1 cellular context compared by ENCODE assay signal in the genomic region with DNA sequence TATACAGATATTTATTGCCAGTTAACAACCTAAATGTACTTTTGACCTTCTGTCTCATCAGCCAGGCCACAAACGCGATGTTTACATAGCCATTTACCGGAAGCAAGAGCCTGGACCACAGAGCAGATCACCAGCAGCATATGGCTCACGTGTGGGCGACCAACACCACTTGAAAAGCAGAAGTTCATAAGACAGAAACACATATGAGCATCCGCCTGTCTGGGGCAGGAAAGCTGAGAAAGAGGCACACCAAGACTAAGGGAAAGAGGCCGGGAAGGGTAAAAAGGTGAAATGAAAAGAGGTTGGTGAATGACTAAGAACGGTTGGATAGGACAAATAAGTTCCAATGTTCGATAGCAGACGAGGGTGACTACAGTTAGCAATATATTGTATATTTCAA.
A peak's percentile ranks its signal among the peaks of the same experiment; 100 is the strongest.
TF ChIP-seq lines count a peak whose summit lies in the region.

No MANE protein-coding gene starts in this region.

TF ChIP-seq in HepG2, 621 proteins besides CTCF, POLR2A, EP300 and RAD21 (continued from another document and continues in another):
- no peak for TF ChIP-seq ZNF615 (CRISPR knock-in tag; IDR thresholded peaks at IDR 0.05; ENCODE audit: borderline replicate concordance)
- TF ChIP-seq NR2F6 (IDR thresholded peaks at IDR 0.05): no peak
- peak; percentile 75 for TF ChIP-seq NR2F6 (CRISPR knock-in tag; IDR thresholded peaks at IDR 0.05)
- TF ChIP-seq MTF1 (CRISPR knock-in tag; IDR thresholded peaks at IDR 0.05): no peak
- TF ChIP-seq ZNF749 (CRISPR knock-in tag; IDR thresholded peaks at IDR 0.05; ENCODE audit: borderline replicate concordance): no peak
- no peak for TF ChIP-seq ZNF510 (CRISPR knock-in tag; IDR thresholded peaks at IDR 0.05; ENCODE audit: low read depth)
- TF ChIP-seq ZNF563 (CRISPR knock-in tag; IDR thresholded peaks at IDR 0.05): no peak
- no peak for TF ChIP-seq KLF15 (CRISPR knock-in tag; IDR thresholded peaks at IDR 0.05; ENCODE audit: borderline replicate concordance)
- TF ChIP-seq NFRKB (IDR thresholded peaks at IDR 0.05): no peak
- no peak for TF ChIP-seq ZNF350 (CRISPR knock-in tag; IDR thresholded peaks at IDR 0.05; ENCODE audit: borderline replicate concordance, low read depth)
- TF ChIP-seq, protein P1, sequence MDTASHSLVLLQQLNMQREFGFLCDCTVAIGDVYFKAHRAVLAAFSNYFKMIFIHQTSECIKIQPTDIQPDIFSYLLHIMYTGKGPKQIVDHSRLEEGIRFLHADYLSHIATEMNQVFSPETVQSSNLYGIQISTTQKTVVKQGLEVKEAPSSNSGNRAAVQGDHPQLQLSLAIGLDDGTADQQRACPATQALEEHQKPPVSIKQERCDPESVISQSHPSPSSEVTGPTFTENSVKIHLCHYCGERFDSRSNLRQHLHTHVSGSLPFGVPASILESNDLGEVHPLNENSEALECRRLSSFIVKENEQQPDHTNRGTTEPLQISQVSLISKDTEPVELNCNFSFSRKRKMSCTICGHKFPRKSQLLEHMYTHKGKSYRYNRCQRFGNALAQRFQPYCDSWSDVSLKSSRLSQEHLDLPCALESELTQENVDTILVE (CRISPR knock-in tag; IDR thresholded peaks at IDR 0.05): 0 out of 2 replicates have a peak, but pooled peaks have one; percentile 66
- no peak for TF ChIP-seq MTA1 (CRISPR knock-in tag; IDR thresholded peaks at IDR 0.05; ENCODE audit: borderline replicate concordance)
- TF ChIP-seq SP140L (CRISPR knock-in tag; IDR thresholded peaks at IDR 0.05; ENCODE audit: borderline replicate concordance): no peak
- TF ChIP-seq, protein P2, sequence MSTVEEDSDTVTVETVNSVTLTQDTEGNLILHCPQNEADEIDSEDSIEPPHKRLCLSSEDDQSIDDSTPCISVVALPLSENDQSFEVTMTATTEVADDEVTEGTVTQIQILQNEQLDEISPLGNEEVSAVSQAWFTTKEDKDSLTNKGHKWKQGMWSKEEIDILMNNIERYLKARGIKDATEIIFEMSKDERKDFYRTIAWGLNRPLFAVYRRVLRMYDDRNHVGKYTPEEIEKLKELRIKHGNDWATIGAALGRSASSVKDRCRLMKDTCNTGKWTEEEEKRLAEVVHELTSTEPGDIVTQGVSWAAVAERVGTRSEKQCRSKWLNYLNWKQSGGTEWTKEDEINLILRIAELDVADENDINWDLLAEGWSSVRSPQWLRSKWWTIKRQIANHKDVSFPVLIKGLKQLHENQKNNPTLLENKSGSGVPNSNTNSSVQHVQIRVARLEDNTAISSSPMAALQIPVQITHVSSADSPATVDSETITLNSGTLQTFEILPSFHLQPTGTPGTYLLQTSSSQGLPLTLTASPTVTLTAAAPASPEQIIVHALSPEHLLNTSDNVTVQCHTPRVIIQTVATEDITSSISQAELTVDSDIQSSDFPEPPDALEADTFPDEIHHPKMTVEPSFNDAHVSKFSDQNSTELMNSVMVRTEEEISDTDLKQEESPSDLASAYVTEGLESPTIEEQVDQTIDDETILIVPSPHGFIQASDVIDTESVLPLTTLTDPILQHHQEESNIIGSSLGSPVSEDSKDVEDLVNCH (CRISPR knock-in tag; IDR thresholded peaks at IDR 0.05): no peak
- TF ChIP-seq, protein P3, sequence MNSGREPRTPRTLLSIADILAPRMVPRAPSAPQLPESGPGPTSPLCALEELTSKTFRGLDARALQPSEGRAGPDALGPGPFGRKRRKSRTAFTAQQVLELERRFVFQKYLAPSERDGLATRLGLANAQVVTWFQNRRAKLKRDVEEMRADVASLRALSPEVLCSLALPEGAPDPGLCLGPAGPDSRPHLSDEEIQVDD (CRISPR knock-in tag; IDR thresholded peaks at IDR 0.05; ENCODE audit: borderline replicate concordance): no peak
- TF ChIP-seq ZNF260 (CRISPR knock-in tag; IDR thresholded peaks at IDR 0.05; ENCODE audit: borderline replicate concordance, low read depth): no peak
- no peak for TF ChIP-seq ATRX (CRISPR knock-in tag; IDR thresholded peaks at IDR 0.05; ENCODE audit: borderline replicate concordance)
- TF ChIP-seq NR3C1 (CRISPR knock-in tag; IDR thresholded peaks at IDR 0.05): no peak
- TF ChIP-seq IKZF4 (CRISPR knock-in tag; IDR thresholded peaks at IDR 0.05; ENCODE audit: borderline replicate concordance, low read depth, not compliant biosample characterization): no peak
- no peak for TF ChIP-seq HNRNPLL (IDR thresholded peaks at IDR 0.05; ENCODE audit: low read depth, low read length, poor library complexity, severe bottlenecking)
- no peak for TF ChIP-seq PHF20 (CRISPR knock-in tag; IDR thresholded peaks at IDR 0.05)
- TF ChIP-seq, protein P4, sequence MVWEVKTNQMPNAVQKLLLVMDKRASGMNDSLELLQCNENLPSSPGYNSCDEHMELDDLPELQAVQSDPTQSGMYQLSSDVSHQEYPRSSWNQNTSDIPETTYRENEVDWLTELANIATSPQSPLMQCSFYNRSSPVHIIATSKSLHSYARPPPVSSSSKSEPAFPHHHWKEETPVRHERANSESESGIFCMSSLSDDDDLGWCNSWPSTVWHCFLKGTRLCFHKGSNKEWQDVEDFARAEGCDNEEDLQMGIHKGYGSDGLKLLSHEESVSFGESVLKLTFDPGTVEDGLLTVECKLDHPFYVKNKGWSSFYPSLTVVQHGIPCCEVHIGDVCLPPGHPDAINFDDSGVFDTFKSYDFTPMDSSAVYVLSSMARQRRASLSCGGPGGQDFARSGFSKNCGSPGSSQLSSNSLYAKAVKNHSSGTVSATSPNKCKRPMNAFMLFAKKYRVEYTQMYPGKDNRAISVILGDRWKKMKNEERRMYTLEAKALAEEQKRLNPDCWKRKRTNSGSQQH (CRISPR knock-in tag; IDR thresholded peaks at IDR 0.05; ENCODE audit: low read depth): peak; percentile 57; the same call in 1 of the 2 replicates
- TF ChIP-seq SOX13 (IDR thresholded peaks at IDR 0.05): no peak
- peak in 1 of 2 experiments; percentile 70; a peak in 1 of 4 replicates for TF ChIP-seq SOX13 (CRISPR knock-in tag; conservative IDR thresholded peaks at IDR 0.05 in 1 of 2, IDR thresholded peaks at IDR 0.05 in 1 of 2)
- TF ChIP-seq, protein P5, sequence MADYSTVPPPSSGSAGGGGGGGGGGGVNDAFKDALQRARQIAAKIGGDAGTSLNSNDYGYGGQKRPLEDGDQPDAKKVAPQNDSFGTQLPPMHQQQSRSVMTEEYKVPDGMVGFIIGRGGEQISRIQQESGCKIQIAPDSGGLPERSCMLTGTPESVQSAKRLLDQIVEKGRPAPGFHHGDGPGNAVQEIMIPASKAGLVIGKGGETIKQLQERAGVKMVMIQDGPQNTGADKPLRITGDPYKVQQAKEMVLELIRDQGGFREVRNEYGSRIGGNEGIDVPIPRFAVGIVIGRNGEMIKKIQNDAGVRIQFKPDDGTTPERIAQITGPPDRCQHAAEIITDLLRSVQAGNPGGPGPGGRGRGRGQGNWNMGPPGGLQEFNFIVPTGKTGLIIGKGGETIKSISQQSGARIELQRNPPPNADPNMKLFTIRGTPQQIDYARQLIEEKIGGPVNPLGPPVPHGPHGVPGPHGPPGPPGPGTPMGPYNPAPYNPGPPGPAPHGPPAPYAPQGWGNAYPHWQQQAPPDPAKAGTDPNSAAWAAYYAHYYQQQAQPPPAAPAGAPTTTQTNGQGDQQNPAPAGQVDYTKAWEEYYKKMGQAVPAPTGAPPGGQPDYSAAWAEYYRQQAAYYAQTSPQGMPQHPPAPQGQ (CRISPR knock-in tag; IDR thresholded peaks at IDR 0.05; ENCODE audit: borderline replicate concordance): no peak
- no peak for TF ChIP-seq SP5 (CRISPR knock-in tag; IDR thresholded peaks at IDR 0.05; ENCODE audit: borderline replicate concordance, low read depth)
- TF ChIP-seq ZNF788 (CRISPR knock-in tag; IDR thresholded peaks at IDR 0.05; ENCODE audit: borderline replicate concordance): no peak
- TF ChIP-seq DPF2 (CRISPR knock-in tag; IDR thresholded peaks at IDR 0.05; ENCODE audit: borderline replicate concordance, low read depth): no peak
- TF ChIP-seq, protein P6, sequence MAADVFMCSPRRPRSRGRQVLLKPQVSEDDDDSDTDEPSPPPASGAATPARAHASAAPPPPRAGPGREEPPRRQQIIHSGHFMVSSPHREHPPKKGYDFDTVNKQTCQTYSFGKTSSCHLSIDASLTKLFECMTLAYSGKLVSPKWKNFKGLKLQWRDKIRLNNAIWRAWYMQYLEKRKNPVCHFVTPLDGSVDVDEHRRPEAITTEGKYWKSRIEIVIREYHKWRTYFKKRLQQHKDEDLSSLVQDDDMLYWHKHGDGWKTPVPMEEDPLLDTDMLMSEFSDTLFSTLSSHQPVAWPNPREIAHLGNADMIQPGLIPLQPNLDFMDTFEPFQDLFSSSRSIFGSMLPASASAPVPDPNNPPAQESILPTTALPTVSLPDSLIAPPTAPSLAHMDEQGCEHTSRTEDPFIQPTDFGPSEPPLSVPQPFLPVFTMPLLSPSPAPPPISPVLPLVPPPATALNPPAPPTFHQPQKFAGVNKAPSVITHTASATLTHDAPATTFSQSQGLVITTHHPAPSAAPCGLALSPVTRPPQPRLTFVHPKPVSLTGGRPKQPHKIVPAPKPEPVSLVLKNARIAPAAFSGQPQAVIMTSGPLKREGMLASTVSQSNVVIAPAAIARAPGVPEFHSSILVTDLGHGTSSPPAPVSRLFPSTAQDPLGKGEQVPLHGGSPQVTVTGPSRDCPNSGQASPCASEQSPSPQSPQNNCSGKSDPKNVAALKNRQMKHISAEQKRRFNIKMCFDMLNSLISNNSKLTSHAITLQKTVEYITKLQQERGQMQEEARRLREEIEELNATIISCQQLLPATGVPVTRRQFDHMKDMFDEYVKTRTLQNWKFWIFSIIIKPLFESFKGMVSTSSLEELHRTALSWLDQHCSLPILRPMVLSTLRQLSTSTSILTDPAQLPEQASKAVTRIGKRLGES (CRISPR knock-in tag; IDR thresholded peaks at IDR 0.05; ENCODE audit: borderline replicate concordance): no peak
- no peak for TF ChIP-seq JUND (CRISPR knock-in tag; IDR thresholded peaks at IDR 0.05)
- TF ChIP-seq, protein P7, sequence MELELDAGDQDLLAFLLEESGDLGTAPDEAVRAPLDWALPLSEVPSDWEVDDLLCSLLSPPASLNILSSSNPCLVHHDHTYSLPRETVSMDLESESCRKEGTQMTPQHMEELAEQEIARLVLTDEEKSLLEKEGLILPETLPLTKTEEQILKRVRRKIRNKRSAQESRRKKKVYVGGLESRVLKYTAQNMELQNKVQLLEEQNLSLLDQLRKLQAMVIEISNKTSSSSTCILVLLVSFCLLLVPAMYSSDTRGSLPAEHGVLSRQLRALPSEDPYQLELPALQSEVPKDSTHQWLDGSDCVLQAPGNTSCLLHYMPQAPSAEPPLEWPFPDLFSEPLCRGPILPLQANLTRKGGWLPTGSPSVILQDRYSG (CRISPR knock-in tag; IDR thresholded peaks at IDR 0.05): no peak
- TF ChIP-seq RELA (CRISPR knock-in tag; IDR thresholded peaks at IDR 0.05): no peak
- no peak for TF ChIP-seq ZNF556 (CRISPR knock-in tag; IDR thresholded peaks at IDR 0.05; ENCODE audit: borderline replicate concordance)
- no peak for TF ChIP-seq THYN1 (CRISPR knock-in tag; IDR thresholded peaks at IDR 0.05; ENCODE audit: borderline replicate concordance, low read depth)
- no peak for TF ChIP-seq ZNF616 (CRISPR knock-in tag; IDR thresholded peaks at IDR 0.05; ENCODE audit: low read depth)
- no peak for TF ChIP-seq ZFX (CRISPR knock-in tag; IDR thresholded peaks at IDR 0.05; ENCODE audit: low read depth)
- no peak for TF ChIP-seq ZFAT (CRISPR knock-in tag; conservative IDR thresholded peaks at IDR 0.05)
- no peak for TF ChIP-seq NAIF1 (CRISPR knock-in tag; IDR thresholded peaks at IDR 0.05; ENCODE audit: borderline replicate concordance)
- TF ChIP-seq, protein P8, sequence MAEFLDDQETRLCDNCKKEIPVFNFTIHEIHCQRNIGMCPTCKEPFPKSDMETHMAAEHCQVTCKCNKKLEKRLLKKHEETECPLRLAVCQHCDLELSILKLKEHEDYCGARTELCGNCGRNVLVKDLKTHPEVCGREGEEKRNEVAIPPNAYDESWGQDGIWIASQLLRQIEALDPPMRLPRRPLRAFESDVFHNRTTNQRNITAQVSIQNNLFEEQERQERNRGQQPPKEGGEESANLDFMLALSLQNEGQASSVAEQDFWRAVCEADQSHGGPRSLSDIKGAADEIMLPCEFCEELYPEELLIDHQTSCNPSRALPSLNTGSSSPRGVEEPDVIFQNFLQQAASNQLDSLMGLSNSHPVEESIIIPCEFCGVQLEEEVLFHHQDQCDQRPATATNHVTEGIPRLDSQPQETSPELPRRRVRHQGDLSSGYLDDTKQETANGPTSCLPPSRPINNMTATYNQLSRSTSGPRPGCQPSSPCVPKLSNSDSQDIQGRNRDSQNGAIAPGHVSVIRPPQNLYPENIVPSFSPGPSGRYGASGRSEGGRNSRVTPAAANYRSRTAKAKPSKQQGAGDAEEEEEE (CRISPR knock-in tag; IDR thresholded peaks at IDR 0.05; ENCODE audit: borderline replicate concordance): no peak
- TF ChIP-seq EEA1 (CRISPR knock-in tag; IDR thresholded peaks at IDR 0.05; ENCODE audit: borderline replicate concordance): no peak
- TF ChIP-seq KDM3A (CRISPR knock-in tag; IDR thresholded peaks at IDR 0.05; ENCODE audit: low read depth): no peak
- peak; percentile 83 for TF ChIP-seq BCL6 (CRISPR knock-in tag; IDR thresholded peaks at IDR 0.05)
- no peak for TF ChIP-seq ZNF317 (CRISPR knock-in tag; IDR thresholded peaks at IDR 0.05)
- TF ChIP-seq HNRNPUL1 (IDR thresholded peaks at IDR 0.05; ENCODE audit: low read depth, low read length): no peak
- no peak for TF ChIP-seq ZNF343 (CRISPR knock-in tag; IDR thresholded peaks at IDR 0.05)
- TF ChIP-seq GTF2F1 (IDR thresholded peaks at IDR 0.05; ENCODE audit: low read length): no peak
- TF ChIP-seq, protein P9, sequence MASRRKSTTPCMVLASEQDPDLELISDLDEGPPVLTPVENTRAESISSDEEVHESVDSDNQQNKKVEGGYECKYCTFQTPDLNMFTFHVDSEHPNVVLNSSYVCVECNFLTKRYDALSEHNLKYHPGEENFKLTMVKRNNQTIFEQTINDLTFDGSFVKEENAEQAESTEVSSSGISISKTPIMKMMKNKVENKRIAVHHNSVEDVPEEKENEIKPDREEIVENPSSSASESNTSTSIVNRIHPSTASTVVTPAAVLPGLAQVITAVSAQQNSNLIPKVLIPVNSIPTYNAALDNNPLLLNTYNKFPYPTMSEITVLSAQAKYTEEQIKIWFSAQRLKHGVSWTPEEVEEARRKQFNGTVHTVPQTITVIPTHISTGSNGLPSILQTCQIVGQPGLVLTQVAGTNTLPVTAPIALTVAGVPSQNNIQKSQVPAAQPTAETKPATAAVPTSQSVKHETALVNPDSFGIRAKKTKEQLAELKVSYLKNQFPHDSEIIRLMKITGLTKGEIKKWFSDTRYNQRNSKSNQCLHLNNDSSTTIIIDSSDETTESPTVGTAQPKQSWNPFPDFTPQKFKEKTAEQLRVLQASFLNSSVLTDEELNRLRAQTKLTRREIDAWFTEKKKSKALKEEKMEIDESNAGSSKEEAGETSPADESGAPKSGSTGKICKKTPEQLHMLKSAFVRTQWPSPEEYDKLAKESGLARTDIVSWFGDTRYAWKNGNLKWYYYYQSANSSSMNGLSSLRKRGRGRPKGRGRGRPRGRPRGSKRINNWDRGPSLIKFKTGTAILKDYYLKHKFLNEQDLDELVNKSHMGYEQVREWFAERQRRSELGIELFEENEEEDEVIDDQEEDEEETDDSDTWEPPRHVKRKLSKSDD (CRISPR knock-in tag; IDR thresholded peaks at IDR 0.05; ENCODE audit: low read depth): no peak
- TF ChIP-seq TSC22D2 (CRISPR knock-in tag; IDR thresholded peaks at IDR 0.05; ENCODE audit: borderline replicate concordance): no peak
